15 cellular contexts compared by ENCODE assay signal in genomic region chr9:110555551-110555950, GRCh38. TPM values are rescaled to one million over a fixed set of nuclear protein-coding genes. Genes with fewer than 3 reads are reported as not detected.
DNase-seq lines count a peak whose midpoint lies in the region; FAIRE-seq and TF ChIP-seq lines count a peak whose summit lies in the region.
"Had no signal": no experiment of that assay in that cellular context is flagged by ENCODE, and none has a peak within 500 bp of the region (broad histone marks: within the 10 kb centered on the region; RNA-seq: fewer than 3 reads in every experiment).

No MANE protein-coding gene starts in this region.

- peak overlapping the region; percentile 49 for H3K4me2 ChIP-seq in astrocyte (ENCODE audit: low read length)

- no peaks in the 10 kb centered on the region for H3K36me3 Mint-ChIP-seq in astrocyte (ENCODE audit: low read depth, unreplicated experiment)
- no peaks in the 10 kb centered on the region for H3K36me3 Mint-ChIP-seq in nephron (ENCODE audit: low read depth)
- H3K36me3 Mint-ChIP-seq: activated naive CD4-positive, alpha-beta T cell treated with anti-CD3 and anti-CD28 coated beads, Interleukin-2, amount 50 U/mL, for 24 hours; CD4-positive, alpha-beta memory T cell; stimulated activated naive B cell treated with anti-CD40 and anti-IgM and Interleukin-4, amounts not matched to agents 10 μg/mL and 1 μg/mL and 100 μg/mL, for 72 hours had no signal

- no peak overlapping the region for H3K9ac ChIP-seq in astrocyte (ENCODE audit: low read length)

- intact Hi-C loops in uterus (cut with DNase I; ENCODE audit: low total_unique reads), result no loop called here

- peaks cover 10% of the 10 kb centered on the region for H3K4me1 Mint-ChIP-seq in astrocyte (ENCODE audit: low read depth, unreplicated experiment)
- H3K4me1 Mint-ChIP-seq in nephron, result peaks cover 20% of the 10 kb centered on the region
- H3K4me1 Mint-ChIP-seq: activated CD4-positive, alpha-beta T cell treated with anti-CD3 and anti-CD28 coated beads, Interleukin-2, amount 10 ng/mL, durations not matched to agents 24 days and 14 days; activated naive CD4-positive, alpha-beta T cell treated with anti-CD3 and anti-CD28 coated beads, Interleukin-2, amount 50 U/mL, for 24 hours; CD4-positive, alpha-beta memory T cell; stimulated activated naive B cell treated with anti-CD40 and anti-IgM and Interleukin-4, amounts not matched to agents 10 μg/mL and 1 μg/mL and 100 μg/mL, for 72 hours had no signal

- DNase-seq in astrocyte (ENCODE audit: low read depth) (peak; percentile 55), fibroblast of the conjunctiva (ENCODE audit: low read depth) (peak; percentile 67), uterus (no peak), T-helper 9 cell (no peak), caudate nucleus (lab: John Stamatoyannopoulos, UW) (no peak)
- DNase-seq in activated CD4-positive, alpha-beta T cell treated with anti-CD3 and anti-CD28 coated beads for 4 hours, result no peak
- DNase-seq: CD4-positive, alpha-beta memory T cell; H7; hypothalamus; SIG-M5; stimulated activated naive B cell treated with anti-CD40 and anti-IgM and Interleukin-4, amounts not matched to agents 10 μg/mL and 1 μg/mL and 100 μg/mL, for 72 hours had no signal

- H3K4me3 Mint-ChIP-seq in astrocyte (ENCODE audit: unreplicated experiment) (no peak overlapping the region), nephron (no peak overlapping the region)
- H3K4me3 Mint-ChIP-seq: activated CD4-positive, alpha-beta T cell treated with anti-CD3 and anti-CD28 coated beads, Interleukin-2, amount 10 ng/mL, durations not matched to agents 24 days and 14 days; activated naive CD4-positive, alpha-beta T cell treated with anti-CD3 and anti-CD28 coated beads, Interleukin-2, amount 50 U/mL, for 24 hours; CD4-positive, alpha-beta memory T cell; stimulated activated naive B cell treated with anti-CD40 and anti-IgM and Interleukin-4, amounts not matched to agents 10 μg/mL and 1 μg/mL and 100 μg/mL, for 72 hours; T-helper 2 cell treated with Interferon-gamma antibody and Interleukin-4, amounts not matched to agents 5 μg/mL and 100 μg/mL, for 36 hours had no signal

- peaks cover 4% of the 10 kb centered on the region for H3K9me3 Mint-ChIP-seq in astrocyte (ENCODE audit: unreplicated experiment)
- no peaks in the 10 kb centered on the region for H3K9me3 Mint-ChIP-seq in nephron
- H3K9me3 Mint-ChIP-seq: activated CD4-positive, alpha-beta T cell treated with anti-CD3 and anti-CD28 coated beads, Interleukin-2, amount 10 ng/mL, durations not matched to agents 24 days and 14 days; activated naive CD4-positive, alpha-beta T cell treated with anti-CD3 and anti-CD28 coated beads, Interleukin-2, amount 50 U/mL, for 24 hours; stimulated activated naive B cell treated with anti-CD40 and anti-IgM and Interleukin-4, amounts not matched to agents 10 μg/mL and 1 μg/mL and 100 μg/mL, for 72 hours; T-helper 2 cell treated with Interferon-gamma antibody and Interleukin-4, amounts not matched to agents 5 μg/mL and 100 μg/mL, for 36 hours had no signal

- H3K27me3 ChIP-seq in astrocyte (ENCODE audit: insufficient read depth, low read length) (no peaks in the 10 kb centered on the region), uterus (no peaks in the 10 kb centered on the region)

- H3K9me3 ChIP-seq in astrocyte (ENCODE audit: insufficient read depth, low read depth, low read length), result no peaks in the 10 kb centered on the region
- H3K9me3 ChIP-seq in uterus, result no peaks in the 10 kb centered on the region

- no peak for TF ChIP-seq POLR2A in uterus (IDR thresholded peaks at IDR 0.05)

- peaks cover 14% of the 10 kb centered on the region for H3K4me1 ChIP-seq in astrocyte (ENCODE audit: insufficient read depth, low read length)
- H3K4me1 ChIP-seq in uterus, result no peaks in the 10 kb centered on the region

- H3K36me3 ChIP-seq in astrocyte (ENCODE audit: insufficient read depth, low read length) (no peaks in the 10 kb centered on the region), uterus (no peaks in the 10 kb centered on the region)

- TF ChIP-seq CTCF in astrocyte (IDR thresholded peaks at IDR 0.05; ENCODE audit: insufficient read depth, low read depth, low read length), result no peak
- no peak for TF ChIP-seq CTCF in nephron (IDR thresholded peaks at IDR 0.05; ENCODE audit: unreplicated experiment in 3 of 3)
- no peak for TF ChIP-seq CTCF in uterus (IDR thresholded peaks at IDR 0.05)

- H3K4me3 ChIP-seq in astrocyte (ENCODE audit: insufficient read depth, low read depth, low read length), result no peak overlapping the region
- H3K4me3 ChIP-seq in uterus, result no peak overlapping the region

- H3K27me3 Mint-ChIP-seq in astrocyte (ENCODE audit: low read depth, unreplicated experiment) (no peaks in the 10 kb centered on the region), nephron (ENCODE audit: low read depth) (no peaks in the 10 kb centered on the region)
- H3K27me3 Mint-ChIP-seq: activated CD4-positive, alpha-beta T cell treated with anti-CD3 and anti-CD28 coated beads, Interleukin-2, amount 10 ng/mL, durations not matched to agents 24 days and 14 days; activated naive CD4-positive, alpha-beta T cell treated with anti-CD3 and anti-CD28 coated beads, Interleukin-2, amount 50 U/mL, for 24 hours; CD4-positive, alpha-beta memory T cell had no signal

- no peak overlapping the region for H3K27ac Mint-ChIP-seq in astrocyte (ENCODE audit: unreplicated experiment)
- H3K27ac Mint-ChIP-seq in nephron, result peak overlapping the region; percentile 72 to 88 (median 79)
- H3K27ac Mint-ChIP-seq: activated CD4-positive, alpha-beta T cell treated with anti-CD3 and anti-CD28 coated beads, Interleukin-2, amount 10 ng/mL, durations not matched to agents 24 days and 14 days; activated naive CD4-positive, alpha-beta T cell treated with anti-CD3 and anti-CD28 coated beads, Interleukin-2, amount 50 U/mL, for 24 hours; CD4-positive, alpha-beta memory T cell; stimulated activated naive B cell treated with anti-CD40 and anti-IgM and Interleukin-4, amounts not matched to agents 10 μg/mL and 1 μg/mL and 100 μg/mL, for 72 hours; T-helper 2 cell treated with Interferon-gamma antibody and Interleukin-4, amounts not matched to agents 5 μg/mL and 100 μg/mL, for 36 hours had no signal

- H3K27ac ChIP-seq in astrocyte (ENCODE audit: low read depth, low read length) (no peak overlapping the region), uterus (peak overlapping the region; percentile 63 to 67), caudate nucleus (ENCODE audit: low read depth, low read length) (no peak overlapping the region)

- FAIRE-seq in astrocyte (lab: Jason Lieb, UNC), result no peak

- no peaks in the 10 kb centered on the region for H3K79me2 ChIP-seq in astrocyte (ENCODE audit: insufficient read depth, low read length)

- no peaks in the 10 kb centered on the region for H4K20me1 ChIP-seq in astrocyte (ENCODE audit: insufficient read depth, low read length)

- no peak overlapping the region for H2AFZ ChIP-seq in astrocyte (ENCODE audit: low read depth, low read length)

RNA-seq across cellular contexts. Expression of gene SVEP1, which starts 24.0 kb away (rescaled TPM):
- total RNA-seq in astrocyte (1.1 and 1.5 TPM in 2 replicates), uterus (10 to 100 TPM; 47.9 to 63.5 (median 58.0) TPM)
- total RNA-seq: activated CD4-positive, alpha-beta T cell treated with anti-CD3 and anti-CD28 coated beads, Interleukin-2, amount 10 ng/mL, durations not matched to agents 24 days and 14 days; CD4-positive, alpha-beta memory T cell had no signal

Comparison
In these comparisons a context has a peak if more than half of its experiments do, and no peak if none do; other contexts are left out.
1. DNase-seq: peak in astrocyte (single experiment) and fibroblast of the conjunctiva (single experiment); none in uterus (0 of 2), activated CD4-positive, alpha-beta T cell treated with anti-CD3 and anti-CD28 coated beads for 4 hours (0 of 2), T-helper 9 cell (single experiment) and caudate nucleus (0 of 61).
2. H3K27ac ChIP-seq: peak in uterus (2 of 2); none in astrocyte (single experiment) and caudate nucleus (single experiment).
3. RNA of gene SVEP1, which starts 24.0 kb away (total RNA-seq): 47.9 to 63.5 TPM in uterus; 1.1 to 1.5 TPM in astrocyte; every median in the first group is over 10 times any median in the second.